Comparison of ENCODE assay signal across 1 cellular context in the genomic region with DNA sequence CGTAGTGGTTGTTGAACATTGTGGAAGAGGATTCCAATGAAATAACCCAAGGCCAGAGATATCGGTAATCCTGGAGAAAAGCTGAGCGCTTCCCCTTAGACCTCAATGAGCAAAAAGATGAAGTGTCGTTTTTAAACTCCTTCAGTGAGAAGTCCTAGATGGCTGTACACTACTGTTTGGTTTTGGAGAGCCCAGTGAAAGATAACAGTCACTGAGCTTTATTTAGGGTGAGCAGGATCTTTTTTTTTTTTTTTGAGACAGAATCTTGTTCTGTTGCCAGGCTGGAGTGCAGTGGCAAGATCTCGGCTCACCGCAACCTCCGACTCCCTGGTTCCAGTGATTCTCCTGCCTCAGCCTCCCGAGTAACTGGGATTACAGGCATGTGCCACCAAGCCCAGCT.
TF ChIP-seq lines count a peak whose summit lies in the region.

No MANE protein-coding gene starts in this region.

TF ChIP-seq in GM23338, 12 proteins besides CTCF, POLR2A, EP300 and RAD21 (continued from another document):
- TF ChIP-seq, protein P1, sequence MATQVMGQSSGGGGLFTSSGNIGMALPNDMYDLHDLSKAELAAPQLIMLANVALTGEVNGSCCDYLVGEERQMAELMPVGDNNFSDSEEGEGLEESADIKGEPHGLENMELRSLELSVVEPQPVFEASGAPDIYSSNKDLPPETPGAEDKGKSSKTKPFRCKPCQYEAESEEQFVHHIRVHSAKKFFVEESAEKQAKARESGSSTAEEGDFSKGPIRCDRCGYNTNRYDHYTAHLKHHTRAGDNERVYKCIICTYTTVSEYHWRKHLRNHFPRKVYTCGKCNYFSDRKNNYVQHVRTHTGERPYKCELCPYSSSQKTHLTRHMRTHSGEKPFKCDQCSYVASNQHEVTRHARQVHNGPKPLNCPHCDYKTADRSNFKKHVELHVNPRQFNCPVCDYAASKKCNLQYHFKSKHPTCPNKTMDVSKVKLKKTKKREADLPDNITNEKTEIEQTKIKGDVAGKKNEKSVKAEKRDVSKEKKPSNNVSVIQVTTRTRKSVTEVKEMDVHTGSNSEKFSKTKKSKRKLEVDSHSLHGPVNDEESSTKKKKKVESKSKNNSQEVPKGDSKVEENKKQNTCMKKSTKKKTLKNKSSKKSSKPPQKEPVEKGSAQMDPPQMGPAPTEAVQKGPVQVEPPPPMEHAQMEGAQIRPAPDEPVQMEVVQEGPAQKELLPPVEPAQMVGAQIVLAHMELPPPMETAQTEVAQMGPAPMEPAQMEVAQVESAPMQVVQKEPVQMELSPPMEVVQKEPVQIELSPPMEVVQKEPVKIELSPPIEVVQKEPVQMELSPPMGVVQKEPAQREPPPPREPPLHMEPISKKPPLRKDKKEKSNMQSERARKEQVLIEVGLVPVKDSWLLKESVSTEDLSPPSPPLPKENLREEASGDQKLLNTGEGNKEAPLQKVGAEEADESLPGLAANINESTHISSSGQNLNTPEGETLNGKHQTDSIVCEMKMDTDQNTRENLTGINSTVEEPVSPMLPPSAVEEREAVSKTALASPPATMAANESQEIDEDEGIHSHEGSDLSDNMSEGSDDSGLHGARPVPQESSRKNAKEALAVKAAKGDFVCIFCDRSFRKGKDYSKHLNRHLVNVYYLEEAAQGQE (IDR thresholded peaks at IDR 0.05; ENCODE audit: unreplicated experiment): no peak
- TF ChIP-seq ZNF331 (CRISPR knock-in tag; IDR thresholded peaks at IDR 0.05; ENCODE audit: low read depth) (no peak), EZH2phosphoT487 (IDR thresholded peaks at IDR 0.05; ENCODE audit: unreplicated experiment) (no peak), CREB1 (CRISPR knock-in tag; IDR thresholded peaks at IDR 0.05; ENCODE audit: low read depth) (no peak), STAT1 (IDR thresholded peaks at IDR 0.05; ENCODE audit: unreplicated experiment) (no peak), EZH2 (IDR thresholded peaks at IDR 0.05; ENCODE audit: low read depth, unreplicated experiment) (no peak), JUNB (IDR thresholded peaks at IDR 0.05; ENCODE audit: unreplicated experiment) (no peak), NANOG (IDR thresholded peaks at IDR 0.05; ENCODE audit: borderline replicate concordance) (no peak), ZNF114 (CRISPR knock-in tag; IDR thresholded peaks at IDR 0.05) (no peak)
- TF ChIP-seq, protein P2, sequence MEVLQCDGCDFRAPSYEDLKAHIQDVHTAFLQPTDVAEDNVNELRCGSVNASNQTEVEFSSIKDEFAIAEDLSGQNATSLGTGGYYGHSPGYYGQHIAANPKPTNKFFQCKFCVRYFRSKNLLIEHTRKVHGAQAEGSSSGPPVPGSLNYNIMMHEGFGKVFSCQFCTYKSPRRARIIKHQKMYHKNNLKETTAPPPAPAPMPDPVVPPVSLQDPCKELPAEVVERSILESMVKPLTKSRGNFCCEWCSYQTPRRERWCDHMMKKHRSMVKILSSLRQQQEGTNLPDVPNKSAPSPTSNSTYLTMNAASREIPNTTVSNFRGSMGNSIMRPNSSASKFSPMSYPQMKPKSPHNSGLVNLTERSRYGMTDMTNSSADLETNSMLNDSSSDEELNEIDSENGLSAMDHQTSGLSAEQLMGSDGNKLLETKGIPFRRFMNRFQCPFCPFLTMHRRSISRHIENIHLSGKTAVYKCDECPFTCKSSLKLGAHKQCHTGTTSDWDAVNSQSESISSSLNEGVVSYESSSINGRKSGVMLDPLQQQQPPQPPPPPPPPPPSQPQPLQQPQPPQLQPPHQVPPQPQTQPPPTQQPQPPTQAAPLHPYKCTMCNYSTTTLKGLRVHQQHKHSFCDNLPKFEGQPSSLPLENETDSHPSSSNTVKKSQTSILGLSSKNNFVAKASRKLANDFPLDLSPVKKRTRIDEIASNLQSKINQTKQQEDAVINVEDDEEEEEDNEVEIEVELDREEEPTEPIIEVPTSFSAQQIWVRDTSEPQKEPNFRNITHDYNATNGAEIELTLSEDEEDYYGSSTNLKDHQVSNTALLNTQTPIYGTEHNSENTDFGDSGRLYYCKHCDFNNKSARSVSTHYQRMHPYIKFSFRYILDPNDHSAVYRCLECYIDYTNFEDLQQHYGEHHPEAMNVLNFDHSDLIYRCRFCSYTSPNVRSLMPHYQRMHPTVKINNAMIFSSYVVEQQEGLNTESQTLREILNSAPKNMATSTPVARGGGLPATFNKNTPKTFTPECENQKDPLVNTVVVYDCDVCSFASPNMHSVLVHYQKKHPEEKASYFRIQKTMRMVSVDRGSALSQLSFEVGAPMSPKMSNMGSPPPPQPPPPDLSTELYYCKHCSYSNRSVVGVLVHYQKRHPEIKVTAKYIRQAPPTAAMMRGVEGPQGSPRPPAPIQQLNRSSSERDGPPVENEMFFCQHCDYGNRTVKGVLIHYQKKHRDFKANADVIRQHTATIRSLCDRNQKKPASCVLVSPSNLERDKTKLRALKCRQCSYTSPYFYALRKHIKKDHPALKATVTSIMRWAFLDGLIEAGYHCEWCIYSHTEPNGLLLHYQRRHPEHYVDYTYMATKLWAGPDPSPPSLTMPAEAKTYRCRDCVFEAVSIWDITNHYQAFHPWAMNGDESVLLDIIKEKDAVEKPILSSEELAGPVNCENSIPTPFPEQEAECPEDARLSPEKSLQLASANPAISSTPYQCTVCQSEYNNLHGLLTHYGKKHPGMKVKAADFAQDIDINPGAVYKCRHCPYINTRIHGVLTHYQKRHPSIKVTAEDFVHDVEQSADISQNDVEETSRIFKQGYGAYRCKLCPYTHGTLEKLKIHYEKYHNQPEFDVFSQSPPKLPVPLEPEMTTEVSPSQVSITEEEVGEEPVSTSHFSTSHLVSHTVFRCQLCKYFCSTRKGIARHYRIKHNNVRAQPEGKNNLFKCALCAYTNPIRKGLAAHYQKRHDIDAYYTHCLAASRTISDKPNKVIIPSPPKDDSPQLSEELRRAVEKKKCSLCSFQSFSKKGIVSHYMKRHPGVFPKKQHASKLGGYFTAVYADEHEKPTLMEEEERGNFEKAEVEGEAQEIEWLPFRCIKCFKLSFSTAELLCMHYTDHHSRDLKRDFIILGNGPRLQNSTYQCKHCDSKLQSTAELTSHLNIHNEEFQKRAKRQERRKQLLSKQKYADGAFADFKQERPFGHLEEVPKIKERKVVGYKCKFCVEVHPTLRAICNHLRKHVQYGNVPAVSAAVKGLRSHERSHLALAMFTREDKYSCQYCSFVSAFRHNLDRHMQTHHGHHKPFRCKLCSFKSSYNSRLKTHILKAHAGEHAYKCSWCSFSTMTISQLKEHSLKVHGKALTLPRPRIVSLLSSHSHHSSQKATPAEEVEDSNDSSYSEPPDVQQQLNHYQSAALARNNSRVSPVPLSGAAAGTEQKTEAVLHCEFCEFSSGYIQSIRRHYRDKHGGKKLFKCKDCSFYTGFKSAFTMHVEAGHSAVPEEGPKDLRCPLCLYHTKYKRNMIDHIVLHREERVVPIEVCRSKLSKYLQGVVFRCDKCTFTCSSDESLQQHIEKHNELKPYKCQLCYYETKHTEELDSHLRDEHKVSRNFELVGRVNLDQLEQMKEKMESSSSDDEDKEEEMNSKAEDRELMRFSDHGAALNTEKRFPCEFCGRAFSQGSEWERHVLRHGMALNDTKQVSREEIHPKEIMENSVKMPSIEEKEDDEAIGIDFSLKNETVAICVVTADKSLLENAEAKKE (CRISPR knock-in tag; IDR thresholded peaks at IDR 0.05): no peak
TF ChIP-seq in GM23338: peak in this region for 0.
